ENCODE assay signal across 8 cellular contexts in the genomic region with DNA sequence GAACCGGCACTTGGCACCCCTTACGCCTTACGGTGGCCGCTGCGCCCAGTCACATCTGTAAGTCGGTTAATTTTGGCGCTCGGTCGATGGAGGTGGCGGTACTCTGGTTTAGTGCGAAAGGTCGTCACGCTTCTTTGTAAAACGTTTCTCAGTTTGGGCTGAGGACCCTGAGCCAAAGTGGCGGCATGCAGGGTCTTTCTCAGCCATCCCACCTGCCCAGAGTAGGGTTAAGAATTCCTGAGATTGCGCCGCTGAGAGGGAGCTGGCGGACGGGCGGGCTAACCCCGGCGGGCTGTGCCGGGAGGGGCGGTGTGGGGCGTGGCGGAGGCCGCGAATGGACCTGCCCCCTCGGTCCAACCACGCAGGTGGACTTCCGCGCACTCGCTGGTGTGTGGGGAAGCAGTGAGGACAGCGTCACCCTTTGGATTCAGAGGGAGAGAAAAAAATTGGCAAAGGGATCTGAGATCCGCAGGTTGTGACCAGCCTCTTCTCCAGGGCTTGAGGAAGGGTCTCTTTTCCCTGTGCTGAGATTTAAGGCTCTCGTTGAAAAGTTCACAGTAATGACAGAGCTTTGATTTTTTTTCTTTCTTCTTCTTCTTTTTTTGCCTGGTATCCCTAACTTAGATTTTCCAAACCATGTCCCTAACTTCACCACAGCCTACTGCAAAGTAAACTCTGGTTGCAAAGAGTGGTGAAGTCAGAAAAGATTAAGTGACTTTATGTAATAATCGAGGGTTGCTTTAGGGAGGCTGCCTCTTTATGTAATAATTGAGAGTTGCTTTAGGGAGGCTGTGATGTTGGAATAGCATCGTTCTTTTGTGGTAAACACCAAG. TPM values are rescaled to one million over a fixed set of nuclear protein-coding genes. Genes with fewer than 3 reads are reported as not detected.
DNase-seq lines count a peak whose midpoint lies in the region; ATAC-seq and TF ChIP-seq lines count a peak whose summit lies in the region.

No MANE protein-coding gene starts in this region.

- intact Hi-C loops in A673 (cut with micrococcal nuclease; ENCODE audit: unreplicated experiment), result no loop called here
- intact Hi-C loops in breast epithelium (cut with DNase I; ENCODE audit: low total_unique reads), result no loop called here

- peaks cover 32% of the 10 kb centered on the region for H3K4me1 Mint-ChIP-seq in T-helper 2 cell treated with Interferon-gamma antibody and Interleukin-4, amounts not matched to agents 5 μg/mL and 100 μg/mL, for 36 hours (ENCODE audit: low read depth)

- H3K27me3 ChIP-seq in A673 (replicated peaks; ENCODE audit: insufficient read depth, low read depth, low read length, poor library complexity) (no peaks in the 10 kb centered on the region), breast epithelium (no peaks in the 10 kb centered on the region), iPS-20b (ENCODE audit: insufficient read depth, low read length) (no peaks in the 10 kb centered on the region), skeletal muscle tissue (ENCODE audit: control insufficient read depth in 3 of 3, insufficient read depth in 3 of 3, low read length in 3 of 3) (no peaks in the 10 kb centered on the region)

- no TSS peak for BruUV-seq in A673 (replicated peaks; lab: Mats Ljungman, UMichigan)

- TF ChIP-seq CTCF in A673 (conservative IDR thresholded peaks at IDR 0.05; ENCODE audit: low read depth, low read length), result peak; percentile 36; the same call in 1 of the 2 replicates
- no peak for TF ChIP-seq CTCF in breast epithelium (IDR thresholded peaks at IDR 0.05)

- CTCF ChIA-PET in A673 (lab: Charles Lee), result interaction anchor here (0.6 kb wide), 1 partner anchor 92 kb away, joined by 3 read pairs; no protein-coding TSS in a partner anchor

- DNase-seq in A673 (ENCODE audit: low spot score) (peak; percentile 83), NCI-H1694 (lab: John Stamatoyannopoulos, UW) (peak; percentile 91), breast epithelium (ENCODE audit: low spot score in 2 of 2) (peak; percentile 91 to 92)
- peak; percentile 80 for DNase-seq in T-helper 2 cell treated with Interferon-gamma antibody and Interleukin-4, amounts not matched to agents 5 μg/mL and 100 μg/mL, for 36 hours (ENCODE audit: low spot score)

- POLR2A ChIA-PET in A673 (lab: Charles Lee; ENCODE audit: low non-redundant PET), result interaction anchor here (0.6 kb wide), 1 partner anchor 263 kb away, joined by 3 read pairs; the partner anchor contains the start of gene TRAPPC6B

- H3K4me1 ChIP-seq in A673 (ENCODE audit: insufficient read depth, low read length, poor library complexity, severe bottlenecking), result peaks cover 17% of the 10 kb centered on the region
- H3K4me1 ChIP-seq in breast epithelium, result peaks cover 2 to 4% of the 10 kb centered on the region in 2 donors
- H3K4me1 ChIP-seq in iPS-20b (ENCODE audit: insufficient read depth, low read length), result peaks cover 5% of the 10 kb centered on the region
- peaks cover 19 to 25% (median 25%) of the 10 kb centered on the region in 3 donors for H3K4me1 ChIP-seq in skeletal muscle tissue (ENCODE audit: control insufficient read depth in 3 of 3, insufficient read depth in 3 of 3, low read length in 3 of 3)

- peak overlapping the region; percentile 89 for H3K4me3 Mint-ChIP-seq in T-helper 2 cell treated with Interferon-gamma antibody and Interleukin-4, amounts not matched to agents 5 μg/mL and 100 μg/mL, for 36 hours

- H3K27ac ChIP-seq in A673 (ENCODE audit: low read depth, low read length, poor library complexity, severe bottlenecking) (peak overlapping the region; percentile 91), breast epithelium (peak overlapping the region; percentile 99), iPS-20b (ENCODE audit: low read length) (peak overlapping the region; percentile 92), skeletal muscle tissue (ENCODE audit: low read depth, low read length) (peak overlapping the region; percentile 97)

- H3K36me3 ChIP-seq in A673 (ENCODE audit: insufficient read depth, low read length, poor library complexity, severe bottlenecking) (no peaks in the 10 kb centered on the region), breast epithelium (no peaks in the 10 kb centered on the region), iPS-20b (ENCODE audit: insufficient read depth, low read depth, low read length) (no peaks in the 10 kb centered on the region), skeletal muscle tissue (ENCODE audit: control insufficient read depth in 3 of 3, insufficient read depth in 3 of 3, low read length in 3 of 3) (no peaks in the 10 kb centered on the region)

- H3K9me3 ChIP-seq in A673 (ENCODE audit: low read depth, low read length, poor library complexity, severe bottlenecking) (no peaks in the 10 kb centered on the region), breast epithelium (no peaks in the 10 kb centered on the region), iPS-20b (ENCODE audit: insufficient read depth, low read depth, low read length) (no peaks in the 10 kb centered on the region), skeletal muscle tissue (ENCODE audit: control insufficient read depth in 3 of 3, low read length in 3 of 3) (no peaks in the 10 kb centered on the region)

- no peaks in the 10 kb centered on the region for H3K27me3 Mint-ChIP-seq in T-helper 2 cell treated with Interferon-gamma antibody and Interleukin-4, amounts not matched to agents 5 μg/mL and 100 μg/mL, for 36 hours (ENCODE audit: low read depth)

- peak overlapping the region; percentile 100 for H3K27ac Mint-ChIP-seq in T-helper 2 cell treated with Interferon-gamma antibody and Interleukin-4, amounts not matched to agents 5 μg/mL and 100 μg/mL, for 36 hours

- ATAC-seq in GM18508 (IDR thresholded peaks at IDR 0.05; ENCODE audit: insufficient read depth, unreplicated experiment) (peak; percentile 46), HG02970 (IDR thresholded peaks at IDR 0.05; ENCODE audit: low FRiP score, unreplicated experiment) (peak; percentile 61)

- peak overlapping the region; percentile 89 for H3K4me3 ChIP-seq in A673 (ENCODE audit: low read depth, low read length, poor library complexity, severe bottlenecking)
- H3K4me3 ChIP-seq in breast epithelium, result peak overlapping the region; percentile 84 to 96 (median 86)
- peak overlapping the region; percentile 82 for H3K4me3 ChIP-seq in iPS-20b (ENCODE audit: low read length)
- H3K4me3 ChIP-seq in skeletal muscle tissue (ENCODE audit: low read length in 3 of 3), result peak overlapping the region; percentile 92 to 94 (median 94)

- H3K9me3 Mint-ChIP-seq in T-helper 2 cell treated with Interferon-gamma antibody and Interleukin-4, amounts not matched to agents 5 μg/mL and 100 μg/mL, for 36 hours, result no peaks in the 10 kb centered on the region

- peak overlapping the region; percentile 91 for H3K9ac ChIP-seq in iPS-20b (ENCODE audit: low read depth, low read length)
- peak overlapping the region; percentile 85 to 90 (median 88) for H3K9ac ChIP-seq in skeletal muscle tissue (ENCODE audit: low read depth in 1 of 3, low read length in 3 of 3)

- peaks cover 7% of the 10 kb centered on the region for H3K36me3 Mint-ChIP-seq in T-helper 2 cell treated with Interferon-gamma antibody and Interleukin-4, amounts not matched to agents 5 μg/mL and 100 μg/mL, for 36 hours (ENCODE audit: low read depth)

- peak; percentile 38 for TF ChIP-seq POLR2A in breast epithelium (IDR thresholded peaks at IDR 0.05)

RNA-seq across cellular contexts. Expression of gene FBXO33, which starts 0.6 kb away (rescaled TPM):
- total RNA-seq in A673 (2021) (8.6 and 9.5 TPM in 2 replicates), breast epithelium (10 to 100 TPM; 14.1 to 21.5 (median 15.8) TPM), skeletal muscle tissue (10.4 TPM)

Comparison
In these comparisons a context has a peak if more than half of its experiments do, and no peak if none do; other contexts are left out.
1. Peak in every context shown above with its lines: DNase-seq, ATAC-seq, H3K4me3 ChIP-seq and H3K27ac ChIP-seq.